Comparison of ENCODE assay signal across 8 cellular contexts in the genomic region with DNA sequence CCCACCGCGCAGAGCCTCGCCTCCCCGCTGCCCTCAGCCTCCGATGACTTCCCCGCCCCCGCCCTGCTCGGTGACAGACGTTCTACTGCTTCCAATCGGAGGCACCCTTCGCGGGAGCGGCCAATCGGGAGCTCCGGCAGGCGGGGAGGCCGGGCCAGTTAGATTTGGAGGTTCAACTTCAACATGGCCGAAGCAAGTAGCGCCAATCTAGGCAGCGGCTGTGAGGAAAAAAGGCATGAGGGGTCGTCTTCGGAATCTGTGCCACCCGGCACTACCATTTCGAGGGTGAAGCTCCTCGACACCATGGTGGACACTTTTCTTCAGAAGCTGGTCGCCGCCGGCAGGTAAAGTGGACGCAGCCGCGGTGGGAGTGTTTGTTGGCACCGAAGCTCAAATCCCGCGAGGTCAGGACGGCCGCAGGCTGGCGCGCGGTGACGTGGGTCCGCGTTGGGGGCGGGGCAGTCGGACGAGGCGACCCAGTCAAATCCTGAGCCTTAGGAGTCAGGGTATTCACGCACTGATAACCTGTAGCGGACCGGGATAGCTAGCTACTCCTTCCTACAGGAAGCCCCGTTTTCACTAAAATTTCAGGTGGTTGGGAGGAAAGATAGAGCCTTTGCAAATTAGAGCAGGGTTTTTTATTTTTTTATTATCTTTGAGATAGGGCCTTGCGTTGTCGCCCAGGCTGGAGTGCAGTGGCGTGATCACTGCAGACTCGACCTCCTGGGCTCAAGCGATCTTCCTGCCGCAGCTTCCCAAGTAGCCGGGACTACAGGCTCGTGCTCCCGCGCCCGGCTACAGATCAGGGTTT. TPM values are rescaled to one million over a fixed set of nuclear protein-coding genes. Genes with fewer than 3 reads are reported as not detected.
DNase-seq lines count a peak whose midpoint lies in the region; ATAC-seq and TF ChIP-seq lines count a peak whose summit lies in the region.

TSS of gene PMF1 (plus strand) at position 175 of the 811 bp plus-strand sequence. CDS start at position 184, 9 bp downstream.

- H3K36me3 ChIP-seq in CD8-positive, alpha-beta memory T cell (ENCODE audit: insufficient read depth, low read length), result peaks cover 17% of the 10 kb centered on the region
- peaks cover 0 to 16% of the 10 kb centered on the region in 2 donors for H3K36me3 ChIP-seq in lung (ENCODE audit: control insufficient read depth in 2 of 2, insufficient read depth in 2 of 2, low read length in 2 of 2)

- POLR2A ChIA-PET in CD8-positive, alpha-beta memory T cell (lab: Charles Lee), result interaction anchor here (0.8 to 2.7 kb wide), 13 partner anchors 10 to 130 kb away, joined by 3 to 34 read pairs (median 4); partner anchors contain the start of genes LMNA, MEX3A, SLC25A44 and SMG5

- peak; percentile 93 to 97 (median 94) for DNase-seq in CD8-positive, alpha-beta memory T cell
- DNase-seq in HT-29 (ENCODE audit: low spot score), result peak; percentile 95
- peak; percentile 96 for DNase-seq in NK-92 treated with Interleukin-12 subunit alpha and Interleukin-12 subunit beta, amount 100 ng/mL, for 24 hours (lab: John Stamatoyannopoulos, UW)
- peak; percentile 98 for DNase-seq in activated CD8-positive, alpha-beta memory T cell treated with anti-CD3 and anti-CD28 coated beads for 24 hours
- peak; percentile 96 for DNase-seq in effector CD4-positive, alpha-beta T cell
- DNase-seq in lung (ENCODE audit: low spot score), result peak; percentile 97
- peak; percentile 91 to 96 (median 94) for DNase-seq in stimulated activated CD4-positive, alpha-beta T cell treated with anti-CD3 and anti-CD28 coated beads, TNF-alpha, amount 100 ng/mL, for 24 hours (ENCODE audit: low read depth in 3 of 3)

- ATAC-seq in GM19468 (IDR thresholded peaks at IDR 0.05; ENCODE audit: extremely low read depth, unreplicated experiment) (peak; percentile 65), lung (ENCODE audit: insufficient read depth, low FRiP score) (peak; percentile 96)

- CTCF ChIA-PET in CD8-positive, alpha-beta memory T cell (lab: Charles Lee), result interaction anchor here (0.5 to 3.1 kb wide), 13 partner anchors 11 to 1166 kb away, joined by 3 to 27 read pairs (median 4); partner anchors contain the start of gene SLC25A44

- H3K27me3 Mint-ChIP-seq in CD8-positive, alpha-beta memory T cell, result no peaks in the 10 kb centered on the region

- no peaks in the 10 kb centered on the region for H3K27me3 ChIP-seq in CD8-positive, alpha-beta memory T cell (ENCODE audit: insufficient read depth, low read length, poor library complexity, severe bottlenecking)
- H3K27me3 ChIP-seq in lung (ENCODE audit: control insufficient read depth, insufficient read depth), result no peaks in the 10 kb centered on the region

- peak within 1 kb of the TSS; percentile 98 to 100 (median 99) for H3K27ac Mint-ChIP-seq in CD8-positive, alpha-beta memory T cell

- peaks cover 33% of the 10 kb centered on the region for H3K4me1 ChIP-seq in CD8-positive, alpha-beta memory T cell (ENCODE audit: insufficient read depth, low read length)
- peaks cover 4 to 7% of the 10 kb centered on the region in 2 donors for H3K4me1 ChIP-seq in lung (ENCODE audit: control insufficient read depth in 2 of 2, insufficient read depth in 2 of 2, low read length in 2 of 2)

- TF ChIP-seq CTCF in lung (IDR thresholded peaks at IDR 0.05; ENCODE audit: control extremely low read depth, extremely low read depth), result no peak

- H3K4me1 Mint-ChIP-seq in CD8-positive, alpha-beta memory T cell, result peaks cover 31 to 47% (median 43%) of the 10 kb centered on the region in 3 donors

- no peaks in the 10 kb centered on the region for H3K9me3 Mint-ChIP-seq in CD8-positive, alpha-beta memory T cell

- H3K4me3 ChIP-seq in CD8-positive, alpha-beta memory T cell (ENCODE audit: low read length), result peak within 1 kb of the TSS; percentile 78
- H3K4me3 ChIP-seq in lung, result peak within 1 kb of the TSS; percentile 78

- no peaks in the 10 kb centered on the region for H3K9me3 ChIP-seq in CD8-positive, alpha-beta memory T cell (ENCODE audit: low read length)
- H3K9me3 ChIP-seq in lung (ENCODE audit: control insufficient read depth in 2 of 2, insufficient read depth in 1 of 2, low read length in 1 of 2), result no peaks in the 10 kb centered on the region

- H3K4me3 Mint-ChIP-seq in CD8-positive, alpha-beta memory T cell, result peak within 1 kb of the TSS; percentile 90 to 99 (median 97)

- 0% methylated on average over 61 of the region's 61 CpGs for WGBS in lung, 2 donors

- peak within 1 kb of the TSS; percentile 93 for H3K27ac ChIP-seq in CD8-positive, alpha-beta memory T cell (ENCODE audit: low read depth, low read length)
- peak within 1 kb of the TSS; percentile 98 to 99 for H3K27ac ChIP-seq in lung (ENCODE audit: low read depth in 1 of 2, low read length in 1 of 2)

- H3K36me3 Mint-ChIP-seq in CD8-positive, alpha-beta memory T cell, result peaks cover 0 to 53% (median 10%) of the 10 kb centered on the region in 3 donors

RNA-seq across cellular contexts. Expression of gene PMF1, which starts in this region (rescaled TPM):
- total RNA-seq in CD8-positive, alpha-beta memory T cell, result 10 to 100 TPM; 85.9 to 88.3 TPM
- 83.3 TPM for polyA plus RNA-seq in CD8-positive, alpha-beta memory T cell
- total RNA-seq in HT-29 (2014; rRNA removed; shearing (Covaris generic)), result 111 and 122 TPM in 2 replicates
- total RNA-seq in lung, result 10 to 100 TPM; 60.0 to 66.9 TPM
- polyA plus RNA-seq in lung, result 100 to 1,000 TPM in 1 of 2 donors, 10 to 100 TPM in 1; 62.5 to 144 TPM

Comparison
In these comparisons a context has a peak if more than half of its experiments do, and no peak if none do; other contexts are left out.
1. Peak in every context shown above with its lines: DNase-seq, ATAC-seq, H3K4me3 ChIP-seq and H3K27ac ChIP-seq.